In the genomic region with DNA sequence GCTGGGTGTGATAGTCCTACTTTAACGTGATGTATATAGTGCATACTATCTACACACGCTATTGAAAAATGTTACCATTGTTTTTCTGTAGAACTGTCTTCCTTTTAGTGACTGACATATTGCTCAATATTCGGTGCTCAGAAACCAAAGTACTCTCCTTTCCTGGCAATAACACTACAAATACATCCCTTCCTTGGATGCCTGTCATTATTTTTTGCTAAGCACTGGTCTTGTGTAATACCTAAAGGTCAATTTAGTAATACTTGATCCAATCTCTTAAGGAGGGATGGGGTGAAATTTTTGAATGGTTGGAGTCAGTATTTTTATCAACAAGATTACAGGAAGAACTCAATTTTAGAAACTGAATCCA, we compare ENCODE assay signal across 24 cellular contexts. TPM values are rescaled to one million over a fixed set of nuclear protein-coding genes. Genes with fewer than 3 reads are reported as not detected.
"Had no signal": no experiment of that assay in that cellular context is flagged by ENCODE, and none has a peak within 500 bp of the region (broad histone marks: within the 10 kb centered on the region; RNA-seq: fewer than 3 reads in every experiment).

No MANE protein-coding gene starts in this region.

- H3K36me3 ChIP-seq: gastroesophageal sphincter, heart right ventricle, neutrophil, transverse colon had no signal

- ATAC-seq: activated CD8-positive, alpha-beta T cell treated with anti-CD3 and anti-CD28 coated beads, Interleukin-2, amount 10 ng/mL, durations not matched to agents 7 days and 5 days; gastroesophageal sphincter; heart right ventricle; natural killer cell had no signal

- H3K4me3 ChIP-seq: gastroesophageal sphincter, heart right ventricle, transverse colon had no signal

- H3K9me3 Mint-ChIP-seq: activated CD4-positive, alpha-beta T cell treated with anti-CD3 and anti-CD28 coated beads, Interleukin-2, amount 10 ng/mL, durations not matched to agents 24 days and 14 days; activated naive CD4-positive, alpha-beta T cell treated with anti-CD3 and anti-CD28 coated beads, Interleukin-2, amount 50 U/mL, for 24 hours; dendritic cell treated with granulocyte-macrophage colony-stimulating factor and Interleukin-4, amounts not matched to agents 40 ng/mL and 50 ng/mL, for 4 days; effector memory CD8-positive, alpha-beta T cell; natural killer cell had no signal

- FAIRE-seq: TTC549 had no signal

- H3K4me3 Mint-ChIP-seq: activated CD4-positive, alpha-beta T cell treated with anti-CD3 and anti-CD28 coated beads, Interleukin-2, amount 10 ng/mL, durations not matched to agents 24 days and 14 days; activated CD8-positive, alpha-beta T cell treated with anti-CD3 and anti-CD28 coated beads, Interleukin-2, amount 10 ng/mL, durations not matched to agents 7 days and 5 days; activated naive CD4-positive, alpha-beta T cell treated with anti-CD3 and anti-CD28 coated beads, Interleukin-2, amount 50 U/mL, for 24 hours; dendritic cell treated with granulocyte-macrophage colony-stimulating factor and Interleukin-4, amounts not matched to agents 40 ng/mL and 50 ng/mL, for 4 days; effector memory CD8-positive, alpha-beta T cell; natural killer cell; T-helper 17 cell; WTC11 had no signal

- H3K9me3 ChIP-seq: gastroesophageal sphincter, heart right ventricle, neutrophil, transverse colon had no signal

- H3K27ac ChIP-seq: epithelial cell of prostate, gastroesophageal sphincter, heart right ventricle, neutrophil, transverse colon had no signal

- H3K27ac Mint-ChIP-seq: activated CD4-positive, alpha-beta T cell treated with anti-CD3 and anti-CD28 coated beads, Interleukin-2, amount 10 ng/mL, durations not matched to agents 24 days and 14 days; activated CD8-positive, alpha-beta T cell treated with anti-CD3 and anti-CD28 coated beads, Interleukin-2, amount 10 ng/mL, durations not matched to agents 7 days and 5 days; activated naive CD4-positive, alpha-beta T cell treated with anti-CD3 and anti-CD28 coated beads, Interleukin-2, amount 50 U/mL, for 24 hours; dendritic cell treated with granulocyte-macrophage colony-stimulating factor and Interleukin-4, amounts not matched to agents 40 ng/mL and 50 ng/mL, for 4 days; effector memory CD8-positive, alpha-beta T cell; natural killer cell; T-helper 17 cell; WTC11 had no signal

- H3K27me3 Mint-ChIP-seq: activated CD4-positive, alpha-beta T cell treated with anti-CD3 and anti-CD28 coated beads, Interleukin-2, amount 10 ng/mL, durations not matched to agents 24 days and 14 days; activated naive CD4-positive, alpha-beta T cell treated with anti-CD3 and anti-CD28 coated beads, Interleukin-2, amount 50 U/mL, for 24 hours; dendritic cell treated with granulocyte-macrophage colony-stimulating factor and Interleukin-4, amounts not matched to agents 40 ng/mL and 50 ng/mL, for 4 days had no signal

- H3K27me3 ChIP-seq: gastroesophageal sphincter, heart right ventricle, neutrophil, transverse colon had no signal

- H3K4me1 Mint-ChIP-seq: activated CD4-positive, alpha-beta T cell treated with anti-CD3 and anti-CD28 coated beads, Interleukin-2, amount 10 ng/mL, durations not matched to agents 24 days and 14 days; activated naive CD4-positive, alpha-beta T cell treated with anti-CD3 and anti-CD28 coated beads, Interleukin-2, amount 50 U/mL, for 24 hours; natural killer cell had no signal

- H3K4me1 ChIP-seq: gastroesophageal sphincter, heart right ventricle, transverse colon had no signal

- H3K36me3 Mint-ChIP-seq: activated naive CD4-positive, alpha-beta T cell treated with anti-CD3 and anti-CD28 coated beads, Interleukin-2, amount 50 U/mL, for 24 hours; natural killer cell; WTC11 had no signal

- DNase-seq: activated CD4-positive, alpha-beta T cell treated with anti-CD3 and anti-CD28 coated beads, Interleukin-2, amount 10 ng/mL, durations not matched to agents 24 days and 14 days; activated CD8-positive, alpha-beta memory T cell treated with anti-CD3 and anti-CD28 coated beads, Interleukin-2, amount 50 U/mL, for 4 hours; activated CD8-positive, alpha-beta T cell treated with anti-CD3 and anti-CD28 coated beads, Interleukin-2, amount 10 ng/mL, durations not matched to agents 7 days and 5 days; activated effector memory CD4-positive, alpha-beta T cell treated with anti-CD3 and anti-CD28 coated beads, Interleukin-2, amount 50 U/mL, for 16 hours; activated T-cell treated with anti-CD3 and anti-CD28 coated beads, Interleukin-2, amount 50 U/mL, for 48 hours; amniotic stem cell; central memory CD4-positive, alpha-beta T cell; effector memory CD8-positive, alpha-beta T cell; heart right ventricle; mesenchymal stem cell; natural killer cell; retina; stimulated activated CD4-positive, alpha-beta T cell treated with anti-CD3 and anti-CD28 coated beads, Interleukin-15, amount 100 ng/mL, for 24 hours; stimulated activated CD4-positive, alpha-beta T cell treated with anti-CD3 and anti-CD28 coated beads, Interleukin-4, amount 100 ng/mL, for 1 hour; stimulated activated naive CD4-positive, alpha-beta T cell treated with Interleukin-2 at 50 U/mL for 16 hours; T-helper 17 cell; transverse colon had no signal

RNA-seq across cellular contexts. Expression of gene CNR1, which starts 23.9 kb away (rescaled TPM):
- total RNA-seq: activated CD4-positive, alpha-beta T cell treated with anti-CD3 and anti-CD28 coated beads, Interleukin-2, amount 10 ng/mL, durations not matched to agents 24 days and 14 days; activated CD8-positive, alpha-beta T cell treated with anti-CD3 and anti-CD28 coated beads, Interleukin-2, amount 10 ng/mL, durations not matched to agents 7 days and 5 days; natural killer cell had no signal
